28 cellular contexts compared by ENCODE assay signal in genomic region chr1:56977910-56978309, GRCh38. TPM values are rescaled to one million over a fixed set of nuclear protein-coding genes. Genes with fewer than 3 reads are reported as not detected.
DNase-seq lines count a peak whose midpoint lies in the region; ATAC-seq and TF ChIP-seq lines count a peak whose summit lies in the region.
"Had no signal": no experiment of that assay in that cellular context is flagged by ENCODE, and none has a peak within 500 bp of the region (broad histone marks: within the 10 kb centered on the region; RNA-seq: fewer than 3 reads in every experiment).

No MANE protein-coding gene starts in this region.

- DNase-seq in NK-92 treated with Interleukin-12 subunit alpha and Interleukin-12 subunit beta, amount 100 ng/mL, for 24 hours (lab: John Stamatoyannopoulos, UW), result peak; percentile 19
- no peak for DNase-seq in NK-92 (lab: John Stamatoyannopoulos, UW; ENCODE audit: unreplicated experiment)
- DNase-seq in epithelial cell of proximal tubule (ENCODE audit: low read depth), result no peak
- DNase-seq in immature natural killer cell, result peak in 2 of 3 donors; percentile 11 to 12
- no peak for DNase-seq in activated CD8-positive, alpha-beta T cell treated with anti-CD3 and anti-CD28 coated beads, Interleukin-2, amount 10 ng/mL, durations not matched to agents 7 days and 5 days
- no peak for DNase-seq in effector CD4-positive, alpha-beta T cell
- no peak for DNase-seq in SIG-M5 (lab: John Stamatoyannopoulos, UW)
- DNase-seq: ACHN; AML-193; C1 segment of cervical spinal cord; Caco-2; CD8-positive, alpha-beta T cell; DMS 273 treated with DMSO at 0.1 percent for 48 hours; DMS79; GF-D8; HCEC 1CT; Karpas-422; MV-4-11; NCI-H1105; NCI-H1436 treated with DMSO at 0.1 percent for 48 hours; NCI-H187 treated with DMSO at 0.1 percent for 48 hours; NCI-H526; NCI-H82; SHP77 had no signal

- peaks cover 31 to 42% of the 10 kb centered on the region in 2 donors for H3K4me1 Mint-ChIP-seq in immature natural killer cell
- no peaks in the 10 kb centered on the region for H3K4me1 Mint-ChIP-seq in activated CD8-positive, alpha-beta T cell treated with anti-CD3 and anti-CD28 coated beads, Interleukin-2, amount 10 ng/mL, durations not matched to agents 7 days and 5 days (ENCODE audit: low read depth)

- POLR2A ChIA-PET in activated CD8-positive, alpha-beta T cell treated with anti-CD3 and anti-CD28 coated beads, Interleukin-2, amount 10 ng/mL, durations not matched to agents 7 days and 5 days (lab: Charles Lee), result no interaction called here

- H3K27ac Mint-ChIP-seq in immature natural killer cell, result peak overlapping the region in 1 of 6 donors; percentile 68
- H3K27ac Mint-ChIP-seq in activated CD8-positive, alpha-beta T cell treated with anti-CD3 and anti-CD28 coated beads, Interleukin-2, amount 10 ng/mL, durations not matched to agents 7 days and 5 days, result no peak overlapping the region
- H3K27ac Mint-ChIP-seq: CD8-positive, alpha-beta T cell had no signal

- no peaks in the 10 kb centered on the region for H3K9me3 Mint-ChIP-seq in immature natural killer cell
- H3K9me3 Mint-ChIP-seq in activated CD8-positive, alpha-beta T cell treated with anti-CD3 and anti-CD28 coated beads, Interleukin-2, amount 10 ng/mL, durations not matched to agents 7 days and 5 days (ENCODE audit: insufficient read depth), result no peaks in the 10 kb centered on the region
- H3K9me3 Mint-ChIP-seq: CD8-positive, alpha-beta T cell had no signal

- peaks cover 0 to 3% (median 0%) of the 10 kb centered on the region in 3 donors for H3K36me3 Mint-ChIP-seq in immature natural killer cell
- H3K36me3 Mint-ChIP-seq in activated CD8-positive, alpha-beta T cell treated with anti-CD3 and anti-CD28 coated beads, Interleukin-2, amount 10 ng/mL, durations not matched to agents 7 days and 5 days (ENCODE audit: low read depth), result no peaks in the 10 kb centered on the region
- H3K36me3 Mint-ChIP-seq: CD8-positive, alpha-beta T cell had no signal

- H3K27me3 Mint-ChIP-seq in immature natural killer cell (ENCODE audit: low read depth in 3 of 3), result peaks cover 3 to 4% (median 3%) of the 10 kb centered on the region in 3 donors
- no peaks in the 10 kb centered on the region for H3K27me3 Mint-ChIP-seq in activated CD8-positive, alpha-beta T cell treated with anti-CD3 and anti-CD28 coated beads, Interleukin-2, amount 10 ng/mL, durations not matched to agents 7 days and 5 days (ENCODE audit: low read depth)

- no peak overlapping the region for H3K4me3 ChIP-seq in epithelial cell of proximal tubule (ENCODE audit: low read depth, low read length)

- peak; percentile 53 for TF ChIP-seq CTCF in epithelial cell of proximal tubule (conservative IDR thresholded peaks at IDR 0.05; ENCODE audit: low read depth, low read length)

- CTCF ChIA-PET in activated CD8-positive, alpha-beta T cell treated with anti-CD3 and anti-CD28 coated beads, Interleukin-2, amount 10 ng/mL, durations not matched to agents 7 days and 5 days (lab: Charles Lee), result no interaction called here

- ATAC-seq in activated CD8-positive, alpha-beta T cell treated with anti-CD3 and anti-CD28 coated beads, Interleukin-2, amount 10 ng/mL, durations not matched to agents 7 days and 5 days, result no peak
- ATAC-seq in GM21367 (IDR thresholded peaks at IDR 0.05; ENCODE audit: unreplicated experiment), result no peak
- ATAC-seq: CD8-positive, alpha-beta T cell; Panc1 had no signal

- H3K4me3 Mint-ChIP-seq in immature natural killer cell, result no peak overlapping the region
- H3K4me3 Mint-ChIP-seq in activated CD8-positive, alpha-beta T cell treated with anti-CD3 and anti-CD28 coated beads, Interleukin-2, amount 10 ng/mL, durations not matched to agents 7 days and 5 days, result no peak overlapping the region
- H3K4me3 Mint-ChIP-seq: CD8-positive, alpha-beta T cell had no signal

RNA-seq across cellular contexts. Expression of gene C8B, which starts 12.1 kb away (rescaled TPM):
- total RNA-seq in epithelial cell of proximal tubule, result not detected in 2 replicates
- polyA plus RNA-seq in immature natural killer cell, result not detected
- total RNA-seq in activated CD8-positive, alpha-beta T cell treated with anti-CD3 and anti-CD28 coated beads, Interleukin-2, amount 10 ng/mL, durations not matched to agents 7 days and 5 days, result not detected
- total RNA-seq: Caco-2; CD8-positive, alpha-beta T cell; H1; MCF 10A had no signal
- polyA plus RNA-seq: H1 had no signal

Comparison
In these comparisons a context has a peak if more than half of its experiments do, and no peak if none do; other contexts are left out.
1. DNase-seq: peak in NK-92 treated with Interleukin-12 subunit alpha and Interleukin-12 subunit beta, amount 100 ng/mL, for 24 hours (single experiment) and immature natural killer cell (2 of 3); none in NK-92 (single experiment), epithelial cell of proximal tubule (single experiment), activated CD8-positive, alpha-beta T cell treated with anti-CD3 and anti-CD28 coated beads, Interleukin-2, amount 10 ng/mL, durations not matched to agents 7 days and 5 days (single experiment), effector CD4-positive, alpha-beta T cell (single experiment) and SIG-M5 (single experiment).